14 cellular contexts compared by ENCODE assay signal in genomic region chr6:128710305-128710704, GRCh38.
"Had no signal": no experiment of that assay in that cellular context is flagged by ENCODE, and none has a peak within 500 bp of the region (broad histone marks: within the 10 kb centered on the region; RNA-seq: fewer than 3 reads in every experiment).

No MANE protein-coding gene starts in this region.

- H3K27ac ChIP-seq: gastrocnemius medialis, left ventricle myocardium inferior, parathyroid adenoma, tibial nerve, vagina had no signal

- DNase-seq: activated CD4-positive, alpha-beta T cell treated with anti-CD3 and anti-CD28 coated beads, Interleukin-2, amount 10 ng/mL, durations not matched to agents 24 days and 14 days; activated effector memory CD4-positive, alpha-beta T cell treated with Interleukin-2 at 50 U/mL for 16 hours; activated T-cell treated with anti-CD3 and anti-CD28 coated beads, Interleukin-2, amount 50 U/mL, for 1 hour; amygdala; gastrocnemius medialis; kidney; left ventricle myocardium inferior; mesendoderm; small intestine had no signal

- ATAC-seq: esophagus mucosa, gastrocnemius medialis, WTC11 had no signal

- H3K4me3 ChIP-seq: gastrocnemius medialis, left ventricle myocardium inferior, tibial nerve, vagina had no signal
